8 cellular contexts compared by ENCODE assay signal in the genomic region with DNA sequence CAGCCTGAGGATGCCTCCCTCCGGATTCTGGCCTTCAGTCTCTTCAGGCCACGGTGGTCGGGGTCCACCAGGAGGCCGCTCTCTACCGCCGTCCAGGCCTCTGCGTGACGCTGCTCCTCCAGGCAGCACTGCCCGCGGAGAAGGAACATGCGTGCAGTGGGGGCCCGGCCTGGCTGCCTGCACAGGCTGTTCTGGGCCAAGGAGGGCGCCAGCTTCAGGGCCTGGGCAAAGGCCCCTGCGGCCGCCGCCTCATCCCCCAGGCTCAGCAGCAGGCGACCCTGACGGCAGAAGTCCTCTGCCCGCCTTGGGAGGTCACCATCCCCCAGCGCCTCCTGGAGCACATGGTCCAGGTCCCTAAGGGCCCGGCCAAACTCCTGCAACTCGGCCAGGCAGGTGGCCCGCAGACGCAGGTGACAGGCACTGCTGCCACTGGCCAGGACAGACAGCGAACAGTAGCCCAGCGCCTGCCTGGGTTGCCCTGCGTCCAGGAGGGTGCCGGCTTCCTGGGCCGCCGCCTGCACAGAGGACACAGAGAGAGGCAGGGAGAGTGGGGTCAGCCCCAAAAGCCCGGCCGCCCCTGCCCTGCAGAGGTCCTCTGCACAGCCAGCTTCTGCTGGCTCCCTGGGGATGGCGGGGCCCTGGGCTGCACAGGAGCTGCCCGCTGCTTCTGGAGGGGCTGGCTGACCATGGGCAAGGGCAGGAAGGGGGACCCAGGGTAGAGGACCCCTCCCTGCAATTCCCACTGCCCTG. TPM values are rescaled to one million over a fixed set of nuclear protein-coding genes. Genes with fewer than 3 reads are reported as not detected.
DNase-seq lines count a peak whose midpoint lies in the region; ATAC-seq and TF ChIP-seq lines count a peak whose summit lies in the region.

No MANE protein-coding gene starts in this region.

- DNase-seq in AG09309 (ENCODE audit: low read depth) (no peak), cardiac fibroblast (ENCODE audit: low read depth in 2 of 2) (no peak), nucleus accumbens (lab: John Stamatoyannopoulos, UW) (no peak), T-helper 2 cell (no peak)
- DNase-seq in naive thymus-derived CD8-positive, alpha-beta T cell = no peak

- no peaks in the 10 kb centered on the region for H3K36me3 Mint-ChIP-seq in naive thymus-derived CD8-positive, alpha-beta T cell

- TF ChIP-seq CTCF in AG09309 (IDR thresholded peaks at IDR 0.05; ENCODE audit: control insufficient read depth, insufficient read depth, low read depth, low read length, missing control alignments) (no peak), cardiac fibroblast (IDR thresholded peaks at IDR 0.05; ENCODE audit: low read depth, low read length) (no peak)

- H3K4me3 ChIP-seq in AG09309 (ENCODE audit: control insufficient read depth, low read depth, low read length) (peak overlapping the region; percentile 73), HUES64 (ENCODE audit: low read length) (peak overlapping the region; percentile 80), cardiac fibroblast (replicated peaks in 1 of 2; ENCODE audit: low read depth in 2 of 2, low read length in 2 of 2) (peak overlapping the region; percentile 67 to 80)

- H3K27ac Mint-ChIP-seq in naive thymus-derived CD8-positive, alpha-beta T cell = peak overlapping the region in 2 of 10 donors; percentile 93 to 96

- H3K27me3 ChIP-seq in HUES64 (ENCODE audit: insufficient read depth, low read length) = peaks cover 5% of the 10 kb centered on the region; the same call in 1 of the 2 replicates

- H3K9me3 ChIP-seq in HUES64 (ENCODE audit: insufficient read depth, low read depth, low read length) = peaks cover 21% of the 10 kb centered on the region

- H3K9ac ChIP-seq in HUES64 (ENCODE audit: low read depth, low read length) = no peak overlapping the region

- peaks cover 0 to 9% (median 0%) of the 10 kb centered on the region in 9 donors for H3K9me3 Mint-ChIP-seq in naive thymus-derived CD8-positive, alpha-beta T cell

- H3K36me3 ChIP-seq in HUES64 (ENCODE audit: insufficient read depth, low read length) = no peaks in the 10 kb centered on the region

- H3K27ac ChIP-seq in HUES64 (ENCODE audit: low read depth, low read length) = no peak overlapping the region

- POLR2A ChIA-PET in naive thymus-derived CD8-positive, alpha-beta T cell (lab: Charles Lee) = interaction anchor here (0.9 to 4.9 kb wide), 3 partner anchors 57 to 93 kb away, joined by 3 to 50 read pairs (median 24); partner anchors contain the start of genes PRXL2B and TNFRSF14

- H3K4me1 Mint-ChIP-seq in naive thymus-derived CD8-positive, alpha-beta T cell = peaks cover 8 to 43% (median 26%) of the 10 kb centered on the region in 4 donors

- peak overlapping the region in 9 of 10 donors; percentile 28 to 94 (median 90) for H3K4me3 Mint-ChIP-seq in naive thymus-derived CD8-positive, alpha-beta T cell

- 90% methylated on average over 34 of the region's 34 CpGs for WGBS in HUES64

- H3K4me1 ChIP-seq in HUES64 (ENCODE audit: insufficient read depth, low read length) = no peaks in the 10 kb centered on the region

- ATAC-seq in naive thymus-derived CD8-positive, alpha-beta T cell = no peak
- ATAC-seq in GM18519 (IDR thresholded peaks at IDR 0.05; ENCODE audit: low FRiP score, unreplicated experiment) = no peak
- no peak for ATAC-seq in HG03342 (IDR thresholded peaks at IDR 0.05; ENCODE audit: unreplicated experiment)

- H3K27me3 Mint-ChIP-seq in naive thymus-derived CD8-positive, alpha-beta T cell = no peaks in the 10 kb centered on the region

RNA-seq across cellular contexts. Expression of gene MMEL1, which starts 8.7 kb away (rescaled TPM):
- polyA plus RNA-seq in HUES64 (2013, experiment 1 of 2) = 0.35 TPM
- 0.32 TPM for polyA plus RNA-seq in HUES64 (2013, experiment 2 of 2)
- total RNA-seq in naive thymus-derived CD8-positive, alpha-beta T cell = 1 to 10 TPM; 2.5 to 3.3 TPM
- 10 to 100 TPM in 1 of 3 donors, 1 to 10 TPM in 2; 6.0 to 18.9 (median 9.6) TPM for polyA plus RNA-seq in naive thymus-derived CD8-positive, alpha-beta T cell

RNA-seq across cellular contexts. Expression of gene PRXL2B, which starts 55.0 kb away (rescaled TPM):
- 28.6 TPM for polyA plus RNA-seq in HUES64 (2013, experiment 1 of 2)
- polyA plus RNA-seq in HUES64 (2013, experiment 2 of 2) = 26.6 TPM
- 10 to 100 TPM; 39.6 to 45.4 TPM for total RNA-seq in naive thymus-derived CD8-positive, alpha-beta T cell
- 10 to 100 TPM; 20.6 to 37.5 (median 27.4) TPM for polyA plus RNA-seq in naive thymus-derived CD8-positive, alpha-beta T cell
